1 cellular context compared by ENCODE assay signal in genomic region chr1:159282118-159282517, GRCh38.
TF ChIP-seq lines count a peak whose summit lies in the region.

No MANE protein-coding gene starts in this region.

TF ChIP-seq in HepG2, 621 proteins besides CTCF, POLR2A, EP300 and RAD21 (continued from another document):
- TF ChIP-seq ZNF781 (CRISPR knock-in tag; IDR thresholded peaks at IDR 0.05; ENCODE audit: borderline replicate concordance, not compliant biosample characterization) (no peak), ARID3A (IDR thresholded peaks at IDR 0.05; ENCODE audit: low read depth, low read length) (peak; percentile 66), ARID5B (CRISPR knock-in tag; IDR thresholded peaks at IDR 0.05) (0 out of 2 replicates have a peak, but pooled peaks have one; percentile 8), GATAD2A (CRISPR knock-in tag; IDR thresholded peaks at IDR 0.05) (peak; percentile 29; the same call in 1 of the 2 replicates), ZNF605 (CRISPR knock-in tag; IDR thresholded peaks at IDR 0.05) (no peak)
